ENCODE assay signal across 8 cellular contexts in the genomic region with DNA sequence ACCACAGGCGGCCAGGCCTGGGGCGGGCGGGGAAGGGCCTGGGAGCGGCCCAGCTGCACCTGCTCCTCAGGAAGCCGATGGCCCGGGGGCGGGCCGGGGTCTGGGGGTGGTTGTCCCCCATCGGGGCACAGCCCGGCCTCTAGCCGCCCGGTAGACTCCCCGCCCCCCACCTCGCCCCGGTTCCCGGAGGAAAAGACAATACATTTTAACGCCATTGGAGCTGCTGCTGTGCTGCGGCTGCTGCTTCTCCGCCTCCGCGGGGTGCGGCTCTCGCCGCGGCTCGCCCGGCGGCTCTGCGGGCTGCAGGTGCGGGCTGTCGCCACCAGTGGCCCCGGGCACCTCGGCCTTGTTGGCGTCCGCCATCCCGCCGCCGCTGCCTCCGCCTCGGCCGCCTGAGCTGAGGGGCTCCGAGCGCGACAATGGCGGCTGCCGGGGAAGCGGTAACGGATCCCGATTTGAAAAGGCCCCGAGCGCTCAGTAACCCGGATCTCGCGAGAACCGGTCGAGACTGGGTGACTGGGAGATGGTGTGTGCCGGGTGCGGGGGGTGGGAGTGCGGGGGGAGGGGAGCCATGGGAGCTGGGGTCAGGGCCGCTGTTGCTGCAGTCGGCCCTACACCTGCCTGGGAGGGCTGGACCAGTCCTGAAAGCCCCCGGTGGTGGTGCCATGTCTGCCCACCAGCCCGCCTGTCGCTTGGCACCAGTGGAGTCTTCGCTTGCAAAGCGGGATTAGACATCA. TPM values are rescaled to one million over a fixed set of nuclear protein-coding genes. Genes with fewer than 3 reads are reported as not detected.
DNase-seq lines count a peak whose midpoint lies in the region; ATAC-seq, FAIRE-seq and TF ChIP-seq lines count a peak whose summit lies in the region.

A gene with protein sequence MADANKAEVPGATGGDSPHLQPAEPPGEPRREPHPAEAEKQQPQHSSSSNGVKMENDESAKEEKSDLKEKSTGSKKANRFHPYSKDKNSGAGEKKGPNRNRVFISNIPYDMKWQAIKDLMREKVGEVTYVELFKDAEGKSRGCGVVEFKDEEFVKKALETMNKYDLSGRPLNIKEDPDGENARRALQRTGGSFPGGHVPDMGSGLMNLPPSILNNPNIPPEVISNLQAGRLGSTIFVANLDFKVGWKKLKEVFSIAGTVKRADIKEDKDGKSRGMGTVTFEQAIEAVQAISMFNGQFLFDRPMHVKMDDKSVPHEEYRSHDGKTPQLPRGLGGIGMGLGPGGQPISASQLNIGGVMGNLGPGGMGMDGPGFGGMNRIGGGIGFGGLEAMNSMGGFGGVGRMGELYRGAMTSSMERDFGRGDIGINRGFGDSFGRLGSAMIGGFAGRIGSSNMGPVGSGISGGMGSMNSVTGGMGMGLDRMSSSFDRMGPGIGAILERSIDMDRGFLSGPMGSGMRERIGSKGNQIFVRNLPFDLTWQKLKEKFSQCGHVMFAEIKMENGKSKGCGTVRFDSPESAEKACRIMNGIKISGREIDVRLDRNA (minus strand): TSS at position 421 of the 737 bp plus-strand sequence. CDS start 58 bp downstream, at position 363.

- peak within 1 kb of the TSS; percentile 84 to 99 (median 92) for H3K4me3 Mint-ChIP-seq in IgD-negative memory B cell
- H3K4me3 Mint-ChIP-seq in activated naive CD8-positive, alpha-beta T cell treated with anti-CD3 and anti-CD28 coated beads, Interleukin-2, amount 50 U/mL, for 24 hours, result peak within 1 kb of the TSS; percentile 86

- H3K36me3 ChIP-seq in SK-N-SH (replicated peaks in 1 of 2; ENCODE audit: control insufficient read depth in 1 of 2, insufficient read depth in 2 of 2, low read length in 1 of 2), result peaks cover 9 to 11% of the 10 kb centered on the region in 2 experiments
- H3K36me3 ChIP-seq in parathyroid adenoma (ENCODE audit: control insufficient read depth, insufficient read depth, low read length), result no peaks in the 10 kb centered on the region
- H3K36me3 ChIP-seq in tibial nerve, result no peaks in the 10 kb centered on the region

- peak within 1 kb of the TSS in 2 of 3 donors; percentile 15 to 78 for H3K27ac Mint-ChIP-seq in IgD-negative memory B cell
- H3K27ac Mint-ChIP-seq in activated naive CD8-positive, alpha-beta T cell treated with anti-CD3 and anti-CD28 coated beads, Interleukin-2, amount 50 U/mL, for 24 hours, result peak within 1 kb of the TSS; percentile 86

- H3K4me1 ChIP-seq in SK-N-SH (ENCODE audit: control insufficient read depth in 1 of 2, insufficient read depth in 2 of 2, low read depth in 1 of 2, low read length in 1 of 2) (peaks cover 5 to 8% of the 10 kb centered on the region in 2 experiments; a peak in 3 of 4 replicates), parathyroid adenoma (no peaks in the 10 kb centered on the region), tibial nerve (peaks cover 0 to 12% (median 3%) of the 10 kb centered on the region in 4 donors)

- H3K9ac ChIP-seq in SK-N-SH (peak within 1 kb of the TSS; percentile 89), parathyroid adenoma (peak within 1 kb of the TSS; percentile 21)

- H3K4me1 Mint-ChIP-seq in IgD-negative memory B cell, result peaks cover 8 to 17% (median 12%) of the 10 kb centered on the region in 3 donors
- peaks cover 13% of the 10 kb centered on the region for H3K4me1 Mint-ChIP-seq in activated naive CD8-positive, alpha-beta T cell treated with anti-CD3 and anti-CD28 coated beads, Interleukin-2, amount 50 U/mL, for 24 hours

- 0 out of 2 replicates have a peak, but pooled peaks cover 3% of the 10 kb centered on the region for H3K9me3 ChIP-seq in SK-N-SH
- no peaks in the 10 kb centered on the region for H3K9me3 ChIP-seq in parathyroid adenoma (ENCODE audit: control insufficient read depth, low read length)
- no peaks in the 10 kb centered on the region for H3K9me3 ChIP-seq in tibial nerve

- H3F3A ChIP-seq in SK-N-SH (replicated peaks; ENCODE audit: insufficient read depth), result peaks cover 3% of the 10 kb centered on the region

- TF ChIP-seq CTCF in D721Med (IDR thresholded peaks at IDR 0.05; ENCODE audit: insufficient read depth, missing control alignments), result no peak
- no peak for TF ChIP-seq CTCF in SK-N-SH (IDR thresholded peaks at IDR 0.05)
- no peak for TF ChIP-seq CTCF in parathyroid adenoma (IDR thresholded peaks at IDR 0.05)
- TF ChIP-seq CTCF in tibial nerve (IDR thresholded peaks at IDR 0.05), result no peak

- H3K9me3 Mint-ChIP-seq in IgD-negative memory B cell, result no peaks in the 10 kb centered on the region
- peaks cover 5% of the 10 kb centered on the region for H3K9me3 Mint-ChIP-seq in activated naive CD8-positive, alpha-beta T cell treated with anti-CD3 and anti-CD28 coated beads, Interleukin-2, amount 50 U/mL, for 24 hours

- peak within 1 kb of the TSS; percentile 95 for H2AFZ ChIP-seq in SK-N-SH (ENCODE audit: low read depth)
- peak within 1 kb of the TSS; percentile 86 for H2AFZ ChIP-seq in parathyroid adenoma

- H3K27me3 ChIP-seq in SK-N-SH (ENCODE audit: insufficient read depth), result no peaks in the 10 kb centered on the region
- H3K27me3 ChIP-seq in parathyroid adenoma (ENCODE audit: control insufficient read depth, insufficient read depth, low read length), result no peaks in the 10 kb centered on the region
- no peaks in the 10 kb centered on the region for H3K27me3 ChIP-seq in tibial nerve

- TF ChIP-seq EP300 in SK-N-SH (IDR thresholded peaks at IDR 0.05; ENCODE audit: borderline replicate concordance in 1 of 2, low read depth in 1 of 2, low read length in 1 of 2) (0 out of 4 replicates have a peak, but pooled peaks of 1 of the 2 experiments have one; percentile 9), tibial nerve (IDR thresholded peaks at IDR 0.05) (no peak)

- no peak for TF ChIP-seq RAD21 in SK-N-SH (IDR thresholded peaks at IDR 0.05; ENCODE audit: low read length)

- no peaks in the 10 kb centered on the region for H4K20me1 ChIP-seq in SK-N-SH (ENCODE audit: insufficient read depth)

- H3K9me2 ChIP-seq in SK-N-SH, result no peaks in the 10 kb centered on the region

- CTCF ChIA-PET in SK-N-SH (lab: Yijun Ruan, JAX), result interaction anchor here (0.6 to 1.2 kb wide), 4 partner anchors 15 to 107 kb away, joined by 3 to 4 read pairs (median 3); no protein-coding TSS in a partner anchor

- H3K36me3 Mint-ChIP-seq in IgD-negative memory B cell, result peaks cover 4% of the 10 kb centered on the region
- peaks cover 1% of the 10 kb centered on the region for H3K36me3 Mint-ChIP-seq in activated naive CD8-positive, alpha-beta T cell treated with anti-CD3 and anti-CD28 coated beads, Interleukin-2, amount 50 U/mL, for 24 hours (ENCODE audit: low read depth)

- FAIRE-seq in D721Med (lab: Jason Lieb, UNC), result no peak

- POLR2A ChIA-PET in SK-N-SH (lab: Yijun Ruan, JAX), result interaction anchor here (0.6 to 1.3 kb wide), 4 partner anchors 11 to 810 kb away, joined by 3 read pairs; a partner anchor contains a TSS

- H3K4me2 ChIP-seq in SK-N-SH, result peak within 1 kb of the TSS; percentile 74
- H3K4me2 ChIP-seq in parathyroid adenoma (ENCODE audit: low read length), result peak within 1 kb of the TSS; percentile 43

- peaks cover 2% of the 10 kb centered on the region for H3K27me3 Mint-ChIP-seq in IgD-negative memory B cell
- peaks cover 17% of the 10 kb centered on the region for H3K27me3 Mint-ChIP-seq in activated naive CD8-positive, alpha-beta T cell treated with anti-CD3 and anti-CD28 coated beads, Interleukin-2, amount 50 U/mL, for 24 hours

- DNase-seq in D721Med (ENCODE audit: insufficient read length, low spot score) (peak; percentile 45), SK-N-SH (peak; percentile 94), cardiac septum (ENCODE audit: low spot score) (peak; percentile 77), tibial nerve (ENCODE audit: low spot score in 2 of 2) (peak; percentile 24 to 36)
- DNase-seq in activated naive CD8-positive, alpha-beta T cell treated with anti-CD3 and anti-CD28 coated beads, Interleukin-2, amount 50 U/mL, for 24 hours, result peak; percentile 74

- WGBS in SK-N-SH (ENCODE audit: low lambda C conversion rate), result 10% methylated on average over 10 of the region's 66 CpGs
- 5 to 9% methylated on average over 20 to 28 of the region's 66 CpGs for WGBS in tibial nerve, 2 donors

- intact Hi-C loops in cardiac septum (cut with DNase I), result loop anchor here (10.0 kb wide), 1 partner anchor 107 kb away; no protein-coding TSS in a partner anchor

- H3K27ac ChIP-seq in SK-N-SH (ENCODE audit: low read depth in 2 of 2, low read length in 1 of 2), result peak within 1 kb of the TSS; percentile 74 to 93
- H3K27ac ChIP-seq in parathyroid adenoma, result peak within 1 kb of the TSS; percentile 70
- peak within 1 kb of the TSS; percentile 72 to 89 (median 83) for H3K27ac ChIP-seq in tibial nerve

- H3K79me2 ChIP-seq in SK-N-SH (ENCODE audit: insufficient read depth), result peaks cover 44% of the 10 kb centered on the region
- peaks cover 10% of the 10 kb centered on the region for H3K79me2 ChIP-seq in parathyroid adenoma

- peak; percentile 75 for ATAC-seq in GM21526 (IDR thresholded peaks at IDR 0.05; ENCODE audit: low FRiP score, unreplicated experiment)
- peak; percentile 79 for ATAC-seq in activated naive CD8-positive, alpha-beta T cell treated with anti-CD3 and anti-CD28 coated beads, Interleukin-2, amount 50 U/mL, for 24 hours

- H3K4me3 ChIP-seq in SK-N-SH (ENCODE audit: low read depth in 2 of 2, low read length in 1 of 2) (peak within 1 kb of the TSS; percentile 61 to 82), parathyroid adenoma (ENCODE audit: low read depth, low read length) (peak within 1 kb of the TSS; percentile 48), tibial nerve (peak within 1 kb of the TSS; percentile 68 to 79 (median 72))

- TF ChIP-seq POLR2A in tibial nerve (IDR thresholded peaks at IDR 0.05), result no peak

TF ChIP-seq in SK-N-SH, 30 proteins besides CTCF, POLR2A, EP300 and RAD21 (continues in another document):
- TF ChIP-seq MXI1 (IDR thresholded peaks at IDR 0.05; ENCODE audit: low read depth, low read length), result 0 out of 2 replicates have a peak, but pooled peaks have one; percentile 30

RNA-seq across cellular contexts. Expression of the gene that starts here (rescaled TPM):
- polyA plus RNA-seq in IgD-negative memory B cell (6.2 TPM), SK-N-SH (2012; rRNA removed) (11.6 and 17.6 TPM in 2 replicates)
- polyA plus RNA-seq in SK-N-SH (2012; cell fraction: cytosol; rRNA removed), result 13.5 and 18.6 TPM in 2 replicates
- 31.0 and 43.6 TPM in 2 replicates for polyA plus RNA-seq in SK-N-SH (2012; cell fraction: nucleus; rRNA removed)
- total RNA-seq in cardiac septum (25.5 TPM), tibial nerve (10 to 100 TPM; 26.8 to 59.0 (median 34.5) TPM)

Comparison
In these comparisons a context has a peak if more than half of its experiments do, and no peak if none do; other contexts are left out.
1. Peak in every context shown above with its lines: DNase-seq, ATAC-seq, H3K4me3 ChIP-seq and H3K27ac ChIP-seq.
2. DNase-seq: peak in every context shown above with its lines; median percentile 94 in SK-N-SH; 77 in cardiac septum; 74 in activated naive CD8-positive, alpha-beta T cell treated with anti-CD3 and anti-CD28 coated beads, Interleukin-2, amount 50 U/mL, for 24 hours; 45 in D721Med; 30 in tibial nerve.